ENCODE assay signal across 18 cellular contexts in genomic region chr7:44159824-44160630, GRCh38. TPM values are rescaled to one million over a fixed set of nuclear protein-coding genes. Genes with fewer than 3 reads are reported as not detected.
DNase-seq lines count a peak whose midpoint lies in the region; ATAC-seq and TF ChIP-seq lines count a peak whose summit lies in the region.
"Had no signal": no experiment of that assay in that cellular context is flagged by ENCODE, and none has a peak within 500 bp of the region (broad histone marks: within the 10 kb centered on the region; RNA-seq: fewer than 3 reads in every experiment).

No MANE protein-coding gene starts in this region.

- H3K9me3 ChIP-seq in HEK293 (ENCODE audit: control insufficient read depth, insufficient read depth, low read depth, low read length) (no peaks in the 10 kb centered on the region), heart left ventricle (no peaks in the 10 kb centered on the region), gastroesophageal sphincter (no peaks in the 10 kb centered on the region)
- H3K9me3 ChIP-seq: Caco-2, SJCRH30 had no signal

- H3K36me3 ChIP-seq in HEK293 (ENCODE audit: control insufficient read depth in 2 of 2, insufficient read depth in 1 of 2, low read length in 2 of 2) = no peaks in the 10 kb centered on the region
- no peaks in the 10 kb centered on the region for H3K36me3 ChIP-seq in heart left ventricle
- no peaks in the 10 kb centered on the region for H3K36me3 ChIP-seq in gastroesophageal sphincter
- H3K36me3 ChIP-seq: SJCRH30 had no signal

- TF ChIP-seq POLR2A in heart left ventricle (IDR thresholded peaks at IDR 0.05) (no peak), gastroesophageal sphincter (IDR thresholded peaks at IDR 0.05) (no peak)

- ATAC-seq in heart left ventricle (peak; percentile 54 to 75 (median 64)), omental fat pad (ENCODE audit: low FRiP score) (no peak), GM18858 (IDR thresholded peaks at IDR 0.05; ENCODE audit: unreplicated experiment) (no peak), gastroesophageal sphincter (no peak), GM21423 (IDR thresholded peaks at IDR 0.05; ENCODE audit: unreplicated experiment) (no peak)

- H3K4me3 ChIP-seq in HEK293 (ENCODE audit: low read depth, low read length) (no peak overlapping the region), heart left ventricle (no peak overlapping the region), gastroesophageal sphincter (no peak overlapping the region)
- H3K4me3 ChIP-seq: SJCRH30 had no signal

- intact Hi-C loops in heart left ventricle (cut with DNase I) = no loop called here

- H3K27me3 ChIP-seq in heart left ventricle (no peaks in the 10 kb centered on the region), gastroesophageal sphincter (no peaks in the 10 kb centered on the region)
- H3K27me3 ChIP-seq: SJCRH30 had no signal

- peak; percentile 88 for DNase-seq in G401 (ENCODE audit: low spot score)
- no peak for DNase-seq in heart left ventricle
- peak; percentile 7 for DNase-seq in omental fat pad (ENCODE audit: low spot score)
- DNase-seq: Caco-2; CD4-positive, CD25-positive, alpha-beta regulatory T cell; DMS153; EL; Kasumi-1; MM.1S; NCI-H187; RPMI8226; SJCRH30 had no signal

- CTCF ChIA-PET in HEK293 (lab: Yijun Ruan, JAX) = interaction anchor here (0.7 kb wide), 1 partner anchor 12 kb away, joined by 3 read pairs; no protein-coding TSS in a partner anchor

- WGBS in heart left ventricle, 4 donors = 71 to 84% (median 77%) methylated on average over 5 of the region's 5 CpGs
- 100% methylated on average over 1 of the region's 5 CpGs; no CpG with 5 or more reads in 1 of the 2 donors for WGBS in gastroesophageal sphincter (ENCODE audit: low coverage in 1 of 2), 2 donors

- no peak for TF ChIP-seq CTCF in HEK293 (tag by site-specific recombination; IDR thresholded peaks at IDR 0.05)
- TF ChIP-seq CTCF in heart left ventricle (IDR thresholded peaks at IDR 0.05) = no peak
- no peak for TF ChIP-seq CTCF in omental fat pad (IDR thresholded peaks at IDR 0.05)
- TF ChIP-seq CTCF in gastroesophageal sphincter (IDR thresholded peaks at IDR 0.05) = no peak

- H3K27ac ChIP-seq in HEK293 (ENCODE audit: extremely low read depth, low read depth, low read length) (no peak overlapping the region), heart left ventricle (no peak overlapping the region), gastroesophageal sphincter (no peak overlapping the region)
- H3K27ac ChIP-seq: SJCRH30 had no signal

- no peak for TF ChIP-seq EP300 in gastroesophageal sphincter (IDR thresholded peaks at IDR 0.05)

- H3K4me1 ChIP-seq in HEK293 (ENCODE audit: control insufficient read depth, insufficient read depth, low read length) = no peaks in the 10 kb centered on the region
- H3K4me1 ChIP-seq in heart left ventricle = peaks cover 0 to 11% (median 0%) of the 10 kb centered on the region in 12 donors
- no peaks in the 10 kb centered on the region for H3K4me1 ChIP-seq in gastroesophageal sphincter
- H3K4me1 ChIP-seq: Caco-2 had no signal

- POLR2A ChIA-PET in HEK293 (lab: Yijun Ruan, JAX) = no interaction called here

- in situ Hi-C loops in G401 (cut with HindIII; ENCODE audit: low sequenced_read_pairs) = no loop called here

TF ChIP-seq in HEK293, 187 proteins besides CTCF, POLR2A, EP300 and RAD21:
- TF ChIP-seq SCRT2 (tag by site-specific recombination; IDR thresholded peaks at IDR 0.05) (0 out of 2 replicates have a peak, but pooled peaks have one; percentile 25), ZNF140 (tag by site-specific recombination; IDR thresholded peaks at IDR 0.05) (no peak)

RNA-seq across cellular contexts. Expression of gene MYL7, which starts 18.9 kb away (rescaled TPM):
- total RNA-seq in G401 (2014; rRNA removed; shearing (Covaris generic)) = 1.4 TPM in 1 of 2 replicates, not detected in the other
- total RNA-seq in heart left ventricle (1,000 to 10,000 TPM in 8 of 9 donors, 100 to 1,000 TPM in 1; 975 to 4,037 (median 2,357) TPM), omental fat pad (not detected), gastroesophageal sphincter (not detected)
- 1,000 to 10,000 TPM; 1,236 to 2,597 TPM for polyA plus RNA-seq in heart left ventricle
- total RNA-seq: CD4-positive, CD25-positive, alpha-beta regulatory T cell; HT1080; SJCRH30 had no signal
- polyA plus RNA-seq: CD4-positive, CD25-positive, alpha-beta regulatory T cell; IgD-negative memory B cell had no signal

RNA-seq across cellular contexts. Expression of gene GCK, which starts 29.2 kb away (rescaled TPM):
- not detected in 2 replicates for total RNA-seq in G401 (2014; rRNA removed; shearing (Covaris generic))
- total RNA-seq in heart left ventricle (1 to 10 TPM in 6 of 9 donors, under 1 TPM in 3; 0.54 to 3.3 (median 1.3) TPM), omental fat pad (1 to 10 TPM in 2 of 4 donors, under 1 TPM in 2; 0.38 to 3.9 (median 1.1) TPM), gastroesophageal sphincter (1 to 10 TPM in 1 of 4 donors, under 1 TPM in 2, not detected in 1; 0.31 to 4.2 (median 0.54) TPM)
- 1 to 10 TPM; 3.6 to 5.7 TPM for polyA plus RNA-seq in heart left ventricle
- total RNA-seq: Caco-2; CD4-positive, CD25-positive, alpha-beta regulatory T cell; HT1080; SJCRH30 had no signal

RNA-seq across cellular contexts. Expression of gene POLD2, which starts 36.7 kb away (rescaled TPM):
- 253 and 270 TPM in 2 replicates for total RNA-seq in G401 (2014; rRNA removed; shearing (Covaris generic))
- total RNA-seq in heart left ventricle = 100 to 1,000 TPM in 1 of 9 donors, 10 to 100 TPM in 8; 74.1 to 150 (median 89.2) TPM
- 100 to 1,000 TPM in 1 of 2 donors, 10 to 100 TPM in 1; 67.0 to 176 TPM for polyA plus RNA-seq in heart left ventricle
- 10 to 100 TPM; 41.9 to 71.3 (median 44.2) TPM for total RNA-seq in omental fat pad
- 10 to 100 TPM; 45.3 to 52.6 (median 50.8) TPM for total RNA-seq in gastroesophageal sphincter

RNA-seq across cellular contexts. Expression of gene YKT6, which starts 40.8 kb away (rescaled TPM):
- 93.8 and 96.2 TPM in 2 replicates for total RNA-seq in G401 (2014; rRNA removed; shearing (Covaris generic))
- 10 to 100 TPM; 43.8 to 82.2 (median 46.6) TPM for total RNA-seq in heart left ventricle
- 100 to 1,000 TPM in 1 of 2 donors, 10 to 100 TPM in 1; 28.5 to 133 TPM for polyA plus RNA-seq in heart left ventricle
- total RNA-seq in omental fat pad = 10 to 100 TPM; 48.3 to 75.8 (median 54.4) TPM
- total RNA-seq in gastroesophageal sphincter = 10 to 100 TPM; 50.2 to 79.2 (median 64.1) TPM

RNA-seq across cellular contexts. Expression of gene AEBP1, which starts 55.9 kb away (rescaled TPM):
- 0.27 and 0.43 TPM in 2 replicates for total RNA-seq in G401 (2014; rRNA removed; shearing (Covaris generic))
- total RNA-seq in heart left ventricle (10 to 100 TPM; 15.2 to 51.1 (median 25.4) TPM), omental fat pad (100 to 1,000 TPM in 3 of 4 donors, 10 to 100 TPM in 1; 64.9 to 209 (median 163) TPM), gastroesophageal sphincter (100 to 1,000 TPM; 101 to 248 (median 171) TPM)
- polyA plus RNA-seq in heart left ventricle = 10 to 100 TPM; 10.9 to 20.2 TPM
- total RNA-seq: HT1080 had no signal

Comparison
In these comparisons a context has a peak if more than half of its experiments do, and no peak if none do; other contexts are left out.
1. DNase-seq: peak in G401 (single experiment) and omental fat pad (single experiment); none in heart left ventricle (0 of 5).
2. ATAC-seq: peak in heart left ventricle (4 of 4); none in omental fat pad (single experiment), GM18858 (single experiment), gastroesophageal sphincter (single experiment) and GM21423 (single experiment).
3. RNA of gene MYL7, which starts 18.9 kb away (total RNA-seq): 975 to 4,037 TPM in heart left ventricle; 1.4 TPM in G401, not detected in omental fat pad and not detected in gastroesophageal sphincter; every median in the first group is over 100 times any median in the second.